In genomic region chr2:73828818-73829570, GRCh38 we compare ENCODE assay signal across 8 cellular contexts. TPM values are rescaled to one million over a fixed set of nuclear protein-coding genes. Genes with fewer than 3 reads are reported as not detected.
DNase-seq lines count a peak whose midpoint lies in the region; ATAC-seq and TF ChIP-seq lines count a peak whose summit lies in the region.

TSS of gene STAMBP (plus strand) at chr2:73828961. CDS start at chr2:73830857, 1,896 bp downstream.

- H3K9me3 ChIP-seq in breast epithelium (no peaks in the 10 kb centered on the region), iPS-18a (ENCODE audit: control insufficient read depth, low read depth, low read length) (no peaks in the 10 kb centered on the region), skeletal muscle satellite cell (replicated peaks; ENCODE audit: low read length) (no peaks in the 10 kb centered on the region)

- H3K27ac ChIP-seq in ACC112 (ENCODE audit: low read depth, low read length), result peak within 1 kb of the TSS; percentile 91
- peak within 1 kb of the TSS; percentile 84 for H3K27ac ChIP-seq in VCaP
- H3K27ac ChIP-seq in breast epithelium, result peak within 1 kb of the TSS; percentile 96 to 97
- H3K27ac ChIP-seq in iPS-18a (ENCODE audit: low read length), result peak within 1 kb of the TSS; percentile 38

- DNase-seq in NCI-H2196 treated with DMSO at 0.1 percent for 48 hours (lab: John Stamatoyannopoulos, UW; ENCODE audit: unreplicated experiment) (peak; percentile 64), breast epithelium (ENCODE audit: low spot score in 2 of 2) (peak; percentile 97)

- peak; percentile 81 for ATAC-seq in GM18870 (IDR thresholded peaks at IDR 0.05; ENCODE audit: unreplicated experiment)
- ATAC-seq in HG03135 (IDR thresholded peaks at IDR 0.05; ENCODE audit: unreplicated experiment), result peak; percentile 83

- peak within 1 kb of the TSS; percentile 90 for H3K4me2 ChIP-seq in skeletal muscle satellite cell (ENCODE audit: low read length)

- TF ChIP-seq POLR2A in breast epithelium (IDR thresholded peaks at IDR 0.05), result peak; percentile 79

- H3K4me3 ChIP-seq in ACC112 (ENCODE audit: low read depth, low read length) (peak within 1 kb of the TSS; percentile 76), breast epithelium (peak within 1 kb of the TSS; percentile 74 to 92 (median 77)), iPS-18a (ENCODE audit: low read length) (peak within 1 kb of the TSS; percentile 81), skeletal muscle satellite cell (ENCODE audit: low read length) (peak within 1 kb of the TSS; percentile 84)

- H3K27me3 ChIP-seq in ACC112 (ENCODE audit: insufficient read depth, low read length) (no peaks in the 10 kb centered on the region), breast epithelium (no peaks in the 10 kb centered on the region), iPS-18a (ENCODE audit: control insufficient read depth, insufficient read depth, low read length) (peaks cover 32% of the 10 kb centered on the region), skeletal muscle satellite cell (ENCODE audit: control insufficient read depth, insufficient read depth, low read length) (no peaks in the 10 kb centered on the region)

- H3K4me1 ChIP-seq in ACC112 (ENCODE audit: control insufficient read depth, insufficient read depth, low read length, unreplicated experiment), result peaks cover 41% of the 10 kb centered on the region
- no peaks in the 10 kb centered on the region for H3K4me1 ChIP-seq in breast epithelium
- peaks cover 5% of the 10 kb centered on the region for H3K4me1 ChIP-seq in iPS-18a (ENCODE audit: control insufficient read depth, low read depth, low read length)
- H3K4me1 ChIP-seq in skeletal muscle satellite cell (ENCODE audit: control insufficient read depth, insufficient read depth, low read length), result peaks cover 34% of the 10 kb centered on the region

- H3K79me2 ChIP-seq in ACC112 (ENCODE audit: control insufficient read depth, insufficient read depth, low read length, unreplicated experiment), result peaks cover 31% of the 10 kb centered on the region

- intact Hi-C loops in breast epithelium (cut with DNase I; ENCODE audit: low total_unique reads), result no loop called here

- H3K9ac ChIP-seq in iPS-18a (ENCODE audit: low read length) (peak within 1 kb of the TSS; percentile 79), skeletal muscle satellite cell (ENCODE audit: low read depth, low read length) (peak within 1 kb of the TSS; percentile 92)

- TF ChIP-seq CTCF in VCaP (conservative IDR thresholded peaks at IDR 0.05) (no peak), breast epithelium (IDR thresholded peaks at IDR 0.05) (no peak)

- peak within 1 kb of the TSS; percentile 99 for H2AFZ ChIP-seq in ACC112 (ENCODE audit: low read length, unreplicated experiment)

- peaks cover 16% of the 10 kb centered on the region for H3K36me3 ChIP-seq in ACC112 (ENCODE audit: insufficient read depth, low read length)
- no peaks in the 10 kb centered on the region for H3K36me3 ChIP-seq in breast epithelium
- H3K36me3 ChIP-seq in iPS-18a (ENCODE audit: control insufficient read depth, low read depth, low read length), result peaks cover 22% of the 10 kb centered on the region
- H3K36me3 ChIP-seq in skeletal muscle satellite cell (ENCODE audit: insufficient read depth, low read length), result peaks cover 16% of the 10 kb centered on the region

RNA-seq across cellular contexts. Expression of gene STAMBP, which starts in this region (rescaled TPM):
- 10 to 100 TPM; 26.1 to 32.5 (median 32.4) TPM for total RNA-seq in breast epithelium
- total RNA-seq in skeletal muscle satellite cell (2012; rRNA removed), result 21.0 and 25.1 TPM in 2 replicates

Comparison
In these comparisons a context has a peak if more than half of its experiments do, and no peak if none do; other contexts are left out.
1. Peak in every context shown above with its lines: DNase-seq, ATAC-seq, H3K4me3 ChIP-seq and H3K27ac ChIP-seq.
2. H3K27ac ChIP-seq: peak in every context shown above with its lines; median percentile 96 in breast epithelium; 91 in ACC112; 84 in VCaP; 38 in iPS-18a.